ENCODE assay signal across 8 cellular contexts in the genomic region with DNA sequence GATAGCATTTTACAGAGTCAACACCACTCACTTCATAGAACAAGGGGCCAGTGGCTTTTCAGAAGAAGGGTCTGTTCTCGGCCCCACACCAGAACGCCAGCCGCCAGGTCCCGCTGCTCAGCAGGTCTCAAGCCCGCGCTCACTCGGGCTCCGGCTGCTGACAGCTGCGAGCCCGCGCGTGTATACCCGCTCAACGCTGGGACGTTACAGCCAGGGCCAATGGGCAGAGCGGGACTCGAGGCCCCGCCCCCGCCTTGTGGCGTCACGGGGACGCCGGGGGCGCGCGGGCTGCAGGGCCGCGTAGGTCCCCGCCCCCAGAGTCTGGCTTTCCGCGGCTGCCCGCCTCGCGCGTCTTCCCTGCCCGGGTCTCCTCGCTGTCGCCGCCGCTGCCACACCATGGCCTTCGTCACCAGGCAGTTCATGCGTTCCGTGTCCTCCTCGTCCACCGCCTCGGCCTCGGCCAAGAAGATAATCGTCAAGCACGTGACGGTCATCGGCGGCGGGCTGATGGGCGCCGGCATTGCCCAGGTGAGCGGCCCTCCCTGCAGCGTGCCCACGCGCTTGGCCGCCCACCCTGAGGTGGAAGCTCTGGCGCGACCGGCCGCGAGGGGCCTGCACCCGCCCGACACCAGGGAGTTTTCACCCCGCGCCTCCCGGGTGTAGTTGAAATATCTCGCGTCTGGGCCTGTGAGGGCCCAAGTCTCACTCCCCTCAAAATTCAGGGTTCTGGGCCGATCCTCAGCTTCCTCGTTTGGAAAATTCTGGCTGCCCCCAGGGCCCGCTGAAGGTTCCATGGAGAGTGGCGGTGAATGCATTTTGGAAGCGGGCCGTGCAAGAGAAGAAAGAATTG. TPM values are rescaled to one million over a fixed set of nuclear protein-coding genes. Genes with fewer than 3 reads are reported as not detected.
A peak's percentile ranks its signal among the peaks of the same experiment; 100 is the strongest.
DNase-seq lines count a peak whose midpoint lies in the region; ATAC-seq and TF ChIP-seq lines count a peak whose summit lies in the region.

A gene (plus strand): TSS at position 353 of the 850 bp plus-strand sequence. CDS start 44 bp downstream, at position 397.

- H3K4me2 ChIP-seq in OCI-LY1 (ENCODE audit: low read length), result peak within 1 kb of the TSS; percentile 96

- H4K20me1 ChIP-seq in OCI-LY1 (ENCODE audit: insufficient read depth, low read length), result no peaks in the 10 kb centered on the region

- intact Hi-C loops in Calu3 (cut with micrococcal nuclease; ENCODE audit: unreplicated experiment), result no loop called here

- no peaks in the 10 kb centered on the region for H3K9me2 ChIP-seq in OCI-LY1 (ENCODE audit: low read depth, low read length)

- no peak for TF ChIP-seq CTCF in Calu3 (IDR thresholded peaks at IDR 0.05; ENCODE audit: unreplicated experiment)
- TF ChIP-seq CTCF in OCI-LY1 (IDR thresholded peaks at IDR 0.05; ENCODE audit: low read length), result no peak
- no peak for TF ChIP-seq CTCF in mesothelial cell of epicardium (IDR thresholded peaks at IDR 0.05; ENCODE audit: unreplicated experiment)

- in situ Hi-C loops in endometrial microvascular endothelial cells (cut with HindIII; ENCODE audit: inconsistent ontology term, low pct_unique_long_range_greater_than_20kb, low sequenced_read_pairs), result no loop called here

- H3K9me3 ChIP-seq in HUES6 (ENCODE audit: control insufficient read depth, insufficient read depth, low read depth, low read length), result no peaks in the 10 kb centered on the region
- H3K9me3 ChIP-seq in OCI-LY1 (ENCODE audit: low read length), result no peaks in the 10 kb centered on the region

- peaks cover 19% of the 10 kb centered on the region for H3K4me1 Mint-ChIP-seq in Calu3 (ENCODE audit: low read depth, unreplicated experiment)
- peaks cover 36% of the 10 kb centered on the region for H3K4me1 Mint-ChIP-seq in mesothelial cell of epicardium

- H3K27me3 Mint-ChIP-seq in Calu3 (ENCODE audit: unreplicated experiment) (no peaks in the 10 kb centered on the region), mesothelial cell of epicardium (ENCODE audit: low read depth) (no peaks in the 10 kb centered on the region)

- peaks cover 49% of the 10 kb centered on the region for H3K79me2 ChIP-seq in OCI-LY1 (ENCODE audit: insufficient read depth, low read length)

- H3K27ac Mint-ChIP-seq in Calu3 (ENCODE audit: unreplicated experiment) (peak within 1 kb of the TSS; percentile 47), mesothelial cell of epicardium (peak within 1 kb of the TSS; percentile 96)

- H3K27ac ChIP-seq in HUES6 (ENCODE audit: low read depth, low read length) (peak within 1 kb of the TSS; percentile 77; the same call in 1 of the 2 replicates), OCI-LY1 (ENCODE audit: low read depth, low read length, poor library complexity, severe bottlenecking) (peak within 1 kb of the TSS; percentile 59)

- H3K4me1 ChIP-seq in HUES6 (ENCODE audit: control insufficient read depth, insufficient read depth, low read length), result peaks cover 18% of the 10 kb centered on the region; the same call in 1 of the 2 replicates
- peaks cover 51% of the 10 kb centered on the region for H3K4me1 ChIP-seq in OCI-LY1 (ENCODE audit: insufficient read depth, low read length, severe bottlenecking)

- H3K9me3 Mint-ChIP-seq in Calu3 (ENCODE audit: low read depth, unreplicated experiment) (no peaks in the 10 kb centered on the region), mesothelial cell of epicardium (no peaks in the 10 kb centered on the region)

- H3F3A ChIP-seq in OCI-LY1 (ENCODE audit: insufficient read depth, low read length), result no peaks in the 10 kb centered on the region

- DNase-seq in Calu3, result peak; percentile 94
- peak; percentile 95 for DNase-seq in activated CD8-positive, alpha-beta memory T cell treated with anti-CD3 and anti-CD28 coated beads, Interleukin-2, amount 50 U/mL, for 4 hours
- peak; percentile 88 to 92 for DNase-seq in mesothelial cell of epicardium (ENCODE audit: low spot score in 2 of 2, unreplicated experiment in 2 of 2)
- peak; percentile 85 to 89 for DNase-seq in stimulated activated CD8-positive, alpha-beta memory T cell treated with anti-CD3 and anti-CD28 coated beads, Interleukin-15, amount 100 ng/mL, for 4 hours (ENCODE audit: low read depth in 2 of 2)

- peak within 1 kb of the TSS; percentile 98 for H3K9ac ChIP-seq in HUES6 (ENCODE audit: low read length)
- peak within 1 kb of the TSS; percentile 91 for H3K9ac ChIP-seq in OCI-LY1 (ENCODE audit: low read length)

- H3K4me3 ChIP-seq in HUES6 (ENCODE audit: low read depth, low read length), result peak within 1 kb of the TSS; percentile 99
- peak within 1 kb of the TSS; percentile 90 for H3K4me3 ChIP-seq in OCI-LY1 (ENCODE audit: low read depth, low read length, poor library complexity, severe bottlenecking)

- H3K27me3 ChIP-seq in HUES6 (ENCODE audit: control insufficient read depth, insufficient read depth, low read length) (no peaks in the 10 kb centered on the region), OCI-LY1 (ENCODE audit: insufficient read depth, low read length) (no peaks in the 10 kb centered on the region)

- H3K36me3 Mint-ChIP-seq in Calu3 (ENCODE audit: insufficient read depth, unreplicated experiment), result peaks cover 34% of the 10 kb centered on the region
- H3K36me3 Mint-ChIP-seq in mesothelial cell of epicardium, result no peaks in the 10 kb centered on the region

- H3K36me3 ChIP-seq in HUES6 (ENCODE audit: control insufficient read depth, insufficient read depth, low read length), result no peaks in the 10 kb centered on the region
- peaks cover 5% of the 10 kb centered on the region; the same call in 1 of the 2 replicates for H3K36me3 ChIP-seq in OCI-LY1 (ENCODE audit: insufficient read depth, low read length)

- CTCF ChIA-PET in Calu3 (lab: Charles Lee), result interaction anchor here (0.6 kb wide), 2 partner anchors 77 to 270 kb away, joined by 5 to 6 read pairs; a partner anchor contains a TSS

- peak; percentile 93 for ATAC-seq in GM21423 (IDR thresholded peaks at IDR 0.05; ENCODE audit: unreplicated experiment)

- peak within 1 kb of the TSS; percentile 86 for H3K4me3 Mint-ChIP-seq in Calu3 (ENCODE audit: low read depth, unreplicated experiment)
- H3K4me3 Mint-ChIP-seq in mesothelial cell of epicardium, result peak within 1 kb of the TSS; percentile 95

- TSS peak; percentile 19 for BruUV-seq in Calu3 (replicated peaks; lab: Mats Ljungman, UMichigan)

- peak within 1 kb of the TSS; percentile 56 for H2AFZ ChIP-seq in OCI-LY1 (ENCODE audit: low read length)

RNA-seq across cellular contexts. Expression of the gene that starts here (rescaled TPM):
- total RNA-seq in Calu3 (2022), result 45.1 and 47.9 TPM in 2 replicates
- 21.6 TPM for total RNA-seq in endometrial microvascular endothelial cells (ENCODE audit: inconsistent ontology term)
- total RNA-seq in mesothelial cell of epicardium, result 48.8 to 51.9 TPM (median 50.7 TPM) in 3 replicates

Comparison
In these comparisons a context has a peak if more than half of its experiments do, and no peak if none do; other contexts are left out.
1. Peak in every context shown above with its lines: DNase-seq, ATAC-seq, H3K4me3 ChIP-seq and H3K27ac ChIP-seq.